ENCODE assay signal across 8 cellular contexts in genomic region chr9:72557549-72557948, GRCh38. TPM values are rescaled to one million over a fixed set of nuclear protein-coding genes. Genes with fewer than 3 reads are reported as not detected.
DNase-seq lines count a peak whose midpoint lies in the region; ATAC-seq, FAIRE-seq and TF ChIP-seq lines count a peak whose summit lies in the region.

No MANE protein-coding gene starts in this region.

- H3K4me2 ChIP-seq in neural progenitor cell = no peak overlapping the region

- H3K9me3 ChIP-seq in neural progenitor cell (ENCODE audit: low read depth) = no peaks in the 10 kb centered on the region

- H3K36me3 Mint-ChIP-seq in MCF 10A (ENCODE audit: insufficient read depth, unreplicated experiment) (no peaks in the 10 kb centered on the region), neural progenitor cell (no peaks in the 10 kb centered on the region), glutamatergic neuron (ENCODE audit: unreplicated experiment) (no peaks in the 10 kb centered on the region)

- H3K9me3 Mint-ChIP-seq in MCF 10A (ENCODE audit: unreplicated experiment) = no peaks in the 10 kb centered on the region
- no peaks in the 10 kb centered on the region for H3K9me3 Mint-ChIP-seq in neural progenitor cell
- H3K9me3 Mint-ChIP-seq in glutamatergic neuron (ENCODE audit: unreplicated experiment) = no peaks in the 10 kb centered on the region

- peaks cover 24% of the 10 kb centered on the region for H3K4me1 Mint-ChIP-seq in MCF 10A (ENCODE audit: insufficient read depth, unreplicated experiment)
- H3K4me1 Mint-ChIP-seq in neural progenitor cell = peaks cover 17% of the 10 kb centered on the region
- H3K4me1 Mint-ChIP-seq in glutamatergic neuron (ENCODE audit: low read depth, unreplicated experiment) = no peaks in the 10 kb centered on the region

- H3K4me3 ChIP-seq in neural progenitor cell = no peak overlapping the region

- CTCF ChIA-PET in MCF 10A (lab: Yijun Ruan, JAX) = interaction anchor here (0.5 to 1.2 kb wide), 5 partner anchors 13 to 181 kb away, joined by 3 to 5 read pairs (median 3); no protein-coding TSS in a partner anchor

- intact Hi-C loops in MCF 10A (cut with micrococcal nuclease) = no loop called here

- H3K27me3 Mint-ChIP-seq in MCF 10A (ENCODE audit: insufficient read depth, unreplicated experiment) (no peaks in the 10 kb centered on the region), neural progenitor cell (ENCODE audit: insufficient read depth, low read depth) (no peaks in the 10 kb centered on the region), glutamatergic neuron (ENCODE audit: unreplicated experiment) (no peaks in the 10 kb centered on the region)

- POLR2A ChIA-PET in MCF 10A (lab: Yijun Ruan, JAX) = interaction anchor here (0.6 to 5.9 kb wide), 7 partner anchors 15 to 548 kb away, joined by 3 to 52 read pairs (median 5); partner anchors contain the start of gene ZFAND5

- BruUV-seq in MCF 10A (replicated peaks; lab: Mats Ljungman, UMichigan) = no TSS peak

- H3K4me1 ChIP-seq in neural progenitor cell = peaks cover 8% of the 10 kb centered on the region

- no peaks in the 10 kb centered on the region for H4K20me1 ChIP-seq in neural progenitor cell (ENCODE audit: low read depth)

- H3K27ac Mint-ChIP-seq in MCF 10A (ENCODE audit: low read depth, unreplicated experiment) (peak overlapping the region; percentile 91), neural progenitor cell (peak overlapping the region; percentile 8), glutamatergic neuron (ENCODE audit: unreplicated experiment) (no peak overlapping the region)

- H3K4me3 Mint-ChIP-seq in MCF 10A (ENCODE audit: unreplicated experiment) = no peak overlapping the region
- no peak overlapping the region for H3K4me3 Mint-ChIP-seq in neural progenitor cell
- no peak overlapping the region for H3K4me3 Mint-ChIP-seq in glutamatergic neuron (ENCODE audit: unreplicated experiment)

- H3F3A ChIP-seq in neural progenitor cell (ENCODE audit: low read depth) = no peaks in the 10 kb centered on the region

- H3K27me3 ChIP-seq in neural progenitor cell = no peaks in the 10 kb centered on the region

- H3K9ac ChIP-seq in neural progenitor cell = no peak overlapping the region

- H3K79me2 ChIP-seq in neural progenitor cell (ENCODE audit: low read depth) = no peaks in the 10 kb centered on the region

- peak; percentile 62 for ATAC-seq in SK-N-SH treated with all-trans-retinoic acid at 6 μM for 48 hours

- no peak overlapping the region for H3K27ac ChIP-seq in neural progenitor cell

- TF ChIP-seq CTCF in MCF 10A (IDR thresholded peaks at IDR 0.05; ENCODE audit: unreplicated experiment) (no peak), neural progenitor cell (IDR thresholded peaks at IDR 0.05) (no peak), glutamatergic neuron (IDR thresholded peaks at IDR 0.05; ENCODE audit: partially characterized antibody, unreplicated experiment) (no peak)

- no peak overlapping the region for H2AFZ ChIP-seq in neural progenitor cell (replicated peaks)

- peak; percentile 96 for DNase-seq in EH (ENCODE audit: low read depth)
- peak; percentile 93 for DNase-seq in MCF 10A (ENCODE audit: unreplicated experiment)
- no peak for DNase-seq in neural progenitor cell (ENCODE audit: low spot score)
- DNase-seq in Ammon's horn (ENCODE audit: low spot score) = no peak
- no peak for DNase-seq in GM12891 (ENCODE audit: insufficient read length, low spot score)
- DNase-seq in GM19238 (ENCODE audit: insufficient read length, low spot score) = no peak
- DNase-seq in glutamatergic neuron = no peak

- no peaks in the 10 kb centered on the region for H3K36me3 ChIP-seq in neural progenitor cell

- no peak for TF ChIP-seq POLR2A in GM12891 (IDR thresholded peaks at IDR 0.05; ENCODE audit: low read depth, low read length)

- no peak for FAIRE-seq in GM12891 (lab: Jason Lieb, UNC)

TF ChIP-seq in SK-N-SH treated with all-trans-retinoic acid at 6 μM for 48 hours, 23 proteins besides CTCF, POLR2A, EP300 and RAD21:
- no peak for TF ChIP-seq TSHZ2 (CRISPR knock-in tag; IDR thresholded peaks at IDR 0.05)

TF ChIP-seq in GM12891, 5 proteins besides CTCF, POLR2A, EP300 and RAD21:
- no peak for TF ChIP-seq SPI1 (IDR thresholded peaks at IDR 0.05; ENCODE audit: low read depth, low read length)
- no peak for TF ChIP-seq TAF1 (IDR thresholded peaks at IDR 0.05; ENCODE audit: low read depth, low read length)
- TF ChIP-seq POLR2AphosphoS5 (IDR thresholded peaks at IDR 0.05; ENCODE audit: low read depth, low read length) = no peak
- TF ChIP-seq POU2F2 (IDR thresholded peaks at IDR 0.05; ENCODE audit: low read depth, low read length) = no peak
- TF ChIP-seq PAX5 (IDR thresholded peaks at IDR 0.05; ENCODE audit: insufficient read depth, low read length, severe bottlenecking) = no peak

RNA-seq across cellular contexts. Expression of gene TMC1, which starts 36.1 kb away (rescaled TPM):
- not detected in 2 replicates for total RNA-seq in MCF 10A (2022)
- total RNA-seq in neural progenitor cell (ENCODE audit: low replicate concordance) = not detected in 2 replicates
- polyA plus RNA-seq in GM12891 (2012; ENCODE audit: low read depth, missing spikeins) = 0.18 TPM
- total RNA-seq in glutamatergic neuron (ENCODE audit: unreplicated experiment) = not detected

Comparison
In these comparisons a context has a peak if more than half of its experiments do, and no peak if none do; other contexts are left out.
1. DNase-seq: peak in EH (single experiment) and MCF 10A (single experiment); none in neural progenitor cell (single experiment), Ammon's horn (single experiment), GM12891 (single experiment), GM19238 (single experiment) and glutamatergic neuron (single experiment).